1 cellular context compared by ENCODE assay signal in the genomic region with DNA sequence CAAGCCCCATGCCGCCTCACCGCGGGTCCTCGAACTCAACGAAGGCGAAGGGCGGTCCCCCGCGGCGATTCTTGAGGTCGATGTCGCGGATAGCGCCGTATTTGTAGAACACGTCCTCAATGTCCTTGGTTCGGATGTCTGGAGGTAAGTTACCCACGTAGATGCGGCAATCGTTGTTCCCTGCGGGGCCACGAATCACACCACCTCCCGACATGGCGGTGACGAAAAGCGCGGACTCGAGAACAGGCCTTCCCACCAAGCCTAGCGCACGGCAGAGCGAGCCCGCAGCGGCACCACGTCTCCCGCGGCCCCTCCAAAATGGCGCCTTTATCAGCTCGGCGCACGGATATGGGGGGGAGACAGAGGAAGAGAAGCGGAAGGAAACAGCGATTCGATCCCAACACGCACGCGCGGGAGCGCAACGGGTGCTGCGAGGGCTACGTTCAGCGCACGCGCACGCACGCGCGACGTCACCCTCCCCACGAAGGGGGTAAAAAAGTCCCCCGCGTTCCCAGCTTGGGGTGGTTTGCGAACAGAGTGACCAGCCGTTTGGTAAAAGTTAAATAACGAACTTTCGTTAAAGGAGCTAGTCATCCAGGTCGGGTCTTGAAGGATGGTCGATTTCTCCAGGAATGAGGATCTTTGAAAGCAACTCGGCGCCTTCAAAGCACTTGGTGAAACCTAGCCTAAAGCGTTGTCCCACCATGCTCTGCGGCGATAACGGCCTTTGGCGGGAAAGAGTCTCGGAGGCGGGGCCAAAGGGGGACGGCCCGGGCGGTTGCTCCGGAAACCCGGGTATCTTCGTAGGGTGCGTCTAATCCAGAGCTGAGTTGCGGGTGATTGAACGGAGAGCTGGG.
TF ChIP-seq lines count a peak whose summit lies in the region.

A gene with protein sequence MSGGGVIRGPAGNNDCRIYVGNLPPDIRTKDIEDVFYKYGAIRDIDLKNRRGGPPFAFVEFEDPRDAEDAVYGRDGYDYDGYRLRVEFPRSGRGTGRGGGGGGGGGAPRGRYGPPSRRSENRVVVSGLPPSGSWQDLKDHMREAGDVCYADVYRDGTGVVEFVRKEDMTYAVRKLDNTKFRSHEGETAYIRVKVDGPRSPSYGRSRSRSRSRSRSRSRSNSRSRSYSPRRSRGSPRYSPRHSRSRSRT (minus strand): TSS at position 323 of the 857 bp plus-strand sequence. CDS start 109 bp downstream, at position 214.

TF ChIP-seq in A549, 52 proteins besides CTCF, POLR2A, EP300 and RAD21 (continued from another document):
- TF ChIP-seq, protein P1, sequence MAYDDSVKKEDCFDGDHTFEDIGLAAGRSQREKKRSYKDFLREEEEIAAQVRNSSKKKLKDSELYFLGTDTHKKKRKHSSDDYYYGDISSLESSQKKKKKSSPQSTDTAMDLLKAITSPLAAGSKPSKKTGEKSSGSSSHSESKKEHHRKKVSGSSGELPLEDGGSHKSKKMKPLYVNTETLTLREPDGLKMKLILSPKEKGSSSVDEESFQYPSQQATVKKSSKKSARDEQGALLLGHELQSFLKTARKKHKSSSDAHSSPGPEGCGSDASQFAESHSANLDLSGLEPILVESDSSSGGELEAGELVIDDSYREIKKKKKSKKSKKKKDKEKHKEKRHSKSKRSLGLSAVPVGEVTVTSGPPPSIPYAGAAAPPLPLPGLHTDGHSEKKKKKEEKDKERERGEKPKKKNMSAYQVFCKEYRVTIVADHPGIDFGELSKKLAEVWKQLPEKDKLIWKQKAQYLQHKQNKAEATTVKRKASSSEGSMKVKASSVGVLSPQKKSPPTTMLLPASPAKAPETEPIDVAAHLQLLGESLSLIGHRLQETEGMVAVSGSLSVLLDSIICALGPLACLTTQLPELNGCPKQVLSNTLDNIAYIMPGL (CRISPR knock-in tag; IDR thresholded peaks at IDR 0.05; ENCODE audit: borderline replicate concordance), result peak; percentile 74; the same call in 1 of the 2 replicates
- TF ChIP-seq CEBPB (IDR thresholded peaks at IDR 0.05), result no peak
- TF ChIP-seq ZNF302 (CRISPR knock-in tag; IDR thresholded peaks at IDR 0.05), result no peak
- no peak for TF ChIP-seq NPAS2 (CRISPR knock-in tag; IDR thresholded peaks at IDR 0.05; ENCODE audit: borderline replicate concordance)
- no peak for TF ChIP-seq ZSCAN20 (CRISPR knock-in tag; IDR thresholded peaks at IDR 0.05)
- no peak for TF ChIP-seq HDAC2 (IDR thresholded peaks at IDR 0.05)
- no peak for TF ChIP-seq FOSL2 (IDR thresholded peaks at IDR 0.05)
- peak; percentile 31 for TF ChIP-seq FOSL2 (CRISPR knock-in tag; IDR thresholded peaks at IDR 0.05)
- no peak for TF ChIP-seq FOSB (CRISPR knock-in tag; IDR thresholded peaks at IDR 0.05)
- TF ChIP-seq ESRRA (IDR thresholded peaks at IDR 0.05; ENCODE audit: borderline replicate concordance, low read length), result no peak
- no peak for TF ChIP-seq KDM5A (IDR thresholded peaks at IDR 0.05)
- peak; percentile 97 for TF ChIP-seq PHF8 (IDR thresholded peaks at IDR 0.05; ENCODE audit: borderline replicate concordance, low read depth)
- TF ChIP-seq SMC3 (IDR thresholded peaks at IDR 0.05), result no peak
- TF ChIP-seq HOXB5 (CRISPR knock-in tag; IDR thresholded peaks at IDR 0.05), result peak; percentile 16; the same call in 1 of the 2 replicates
- TF ChIP-seq SREBF2 (IDR thresholded peaks at IDR 0.05), result no peak
- TF ChIP-seq, protein P2, sequence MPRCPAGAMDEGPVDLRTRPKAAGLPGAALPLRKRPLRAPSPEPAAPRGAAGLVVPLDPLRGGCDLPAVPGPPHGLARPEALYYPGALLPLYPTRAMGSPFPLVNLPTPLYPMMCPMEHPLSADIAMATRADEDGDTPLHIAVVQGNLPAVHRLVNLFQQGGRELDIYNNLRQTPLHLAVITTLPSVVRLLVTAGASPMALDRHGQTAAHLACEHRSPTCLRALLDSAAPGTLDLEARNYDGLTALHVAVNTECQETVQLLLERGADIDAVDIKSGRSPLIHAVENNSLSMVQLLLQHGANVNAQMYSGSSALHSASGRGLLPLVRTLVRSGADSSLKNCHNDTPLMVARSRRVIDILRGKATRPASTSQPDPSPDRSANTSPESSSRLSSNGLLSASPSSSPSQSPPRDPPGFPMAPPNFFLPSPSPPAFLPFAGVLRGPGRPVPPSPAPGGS (IDR thresholded peaks at IDR 0.05), result peak; percentile 67; the same call in 2 of the 3 replicates
- TF ChIP-seq, protein P3, sequence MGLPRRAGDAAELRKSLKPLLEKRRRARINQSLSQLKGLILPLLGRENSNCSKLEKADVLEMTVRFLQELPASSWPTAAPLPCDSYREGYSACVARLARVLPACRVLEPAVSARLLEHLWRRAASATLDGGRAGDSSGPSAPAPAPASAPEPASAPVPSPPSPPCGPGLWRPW (IDR thresholded peaks at IDR 0.05), result no peak
- TF ChIP-seq, protein P4, sequence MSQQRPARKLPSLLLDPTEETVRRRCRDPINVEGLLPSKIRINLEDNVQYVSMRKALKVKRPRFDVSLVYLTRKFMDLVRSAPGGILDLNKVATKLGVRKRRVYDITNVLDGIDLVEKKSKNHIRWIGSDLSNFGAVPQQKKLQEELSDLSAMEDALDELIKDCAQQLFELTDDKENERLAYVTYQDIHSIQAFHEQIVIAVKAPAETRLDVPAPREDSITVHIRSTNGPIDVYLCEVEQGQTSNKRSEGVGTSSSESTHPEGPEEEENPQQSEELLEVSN (IDR thresholded peaks at IDR 0.05; ENCODE audit: borderline replicate concordance, low read depth), result peak; percentile 99
- peak; percentile 56 for TF ChIP-seq TFCP2L1 (CRISPR knock-in tag; IDR thresholded peaks at IDR 0.05)
- TF ChIP-seq CBX8 (IDR thresholded peaks at IDR 0.05), result no peak
- TF ChIP-seq, protein P5, sequence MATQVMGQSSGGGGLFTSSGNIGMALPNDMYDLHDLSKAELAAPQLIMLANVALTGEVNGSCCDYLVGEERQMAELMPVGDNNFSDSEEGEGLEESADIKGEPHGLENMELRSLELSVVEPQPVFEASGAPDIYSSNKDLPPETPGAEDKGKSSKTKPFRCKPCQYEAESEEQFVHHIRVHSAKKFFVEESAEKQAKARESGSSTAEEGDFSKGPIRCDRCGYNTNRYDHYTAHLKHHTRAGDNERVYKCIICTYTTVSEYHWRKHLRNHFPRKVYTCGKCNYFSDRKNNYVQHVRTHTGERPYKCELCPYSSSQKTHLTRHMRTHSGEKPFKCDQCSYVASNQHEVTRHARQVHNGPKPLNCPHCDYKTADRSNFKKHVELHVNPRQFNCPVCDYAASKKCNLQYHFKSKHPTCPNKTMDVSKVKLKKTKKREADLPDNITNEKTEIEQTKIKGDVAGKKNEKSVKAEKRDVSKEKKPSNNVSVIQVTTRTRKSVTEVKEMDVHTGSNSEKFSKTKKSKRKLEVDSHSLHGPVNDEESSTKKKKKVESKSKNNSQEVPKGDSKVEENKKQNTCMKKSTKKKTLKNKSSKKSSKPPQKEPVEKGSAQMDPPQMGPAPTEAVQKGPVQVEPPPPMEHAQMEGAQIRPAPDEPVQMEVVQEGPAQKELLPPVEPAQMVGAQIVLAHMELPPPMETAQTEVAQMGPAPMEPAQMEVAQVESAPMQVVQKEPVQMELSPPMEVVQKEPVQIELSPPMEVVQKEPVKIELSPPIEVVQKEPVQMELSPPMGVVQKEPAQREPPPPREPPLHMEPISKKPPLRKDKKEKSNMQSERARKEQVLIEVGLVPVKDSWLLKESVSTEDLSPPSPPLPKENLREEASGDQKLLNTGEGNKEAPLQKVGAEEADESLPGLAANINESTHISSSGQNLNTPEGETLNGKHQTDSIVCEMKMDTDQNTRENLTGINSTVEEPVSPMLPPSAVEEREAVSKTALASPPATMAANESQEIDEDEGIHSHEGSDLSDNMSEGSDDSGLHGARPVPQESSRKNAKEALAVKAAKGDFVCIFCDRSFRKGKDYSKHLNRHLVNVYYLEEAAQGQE (IDR thresholded peaks at IDR 0.05), result peak; percentile 18; the same call in 1 of the 2 replicates
- no peak for TF ChIP-seq HOXB13 (CRISPR knock-in tag; IDR thresholded peaks at IDR 0.05; ENCODE audit: low read depth)
- no peak for TF ChIP-seq HOXA7 (CRISPR knock-in tag; IDR thresholded peaks at IDR 0.05)
- no peak for TF ChIP-seq RFX5 (IDR thresholded peaks at IDR 0.05)
- TF ChIP-seq, protein P6, sequence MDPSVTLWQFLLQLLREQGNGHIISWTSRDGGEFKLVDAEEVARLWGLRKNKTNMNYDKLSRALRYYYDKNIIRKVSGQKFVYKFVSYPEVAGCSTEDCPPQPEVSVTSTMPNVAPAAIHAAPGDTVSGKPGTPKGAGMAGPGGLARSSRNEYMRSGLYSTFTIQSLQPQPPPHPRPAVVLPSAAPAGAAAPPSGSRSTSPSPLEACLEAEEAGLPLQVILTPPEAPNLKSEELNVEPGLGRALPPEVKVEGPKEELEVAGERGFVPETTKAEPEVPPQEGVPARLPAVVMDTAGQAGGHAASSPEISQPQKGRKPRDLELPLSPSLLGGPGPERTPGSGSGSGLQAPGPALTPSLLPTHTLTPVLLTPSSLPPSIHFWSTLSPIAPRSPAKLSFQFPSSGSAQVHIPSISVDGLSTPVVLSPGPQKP (IDR thresholded peaks at IDR 0.05; ENCODE audit: low read depth, low read length), result no peak
- no peak for TF ChIP-seq NR3C1 (IDR thresholded peaks at IDR 0.05)
- TF ChIP-seq, protein P7, sequence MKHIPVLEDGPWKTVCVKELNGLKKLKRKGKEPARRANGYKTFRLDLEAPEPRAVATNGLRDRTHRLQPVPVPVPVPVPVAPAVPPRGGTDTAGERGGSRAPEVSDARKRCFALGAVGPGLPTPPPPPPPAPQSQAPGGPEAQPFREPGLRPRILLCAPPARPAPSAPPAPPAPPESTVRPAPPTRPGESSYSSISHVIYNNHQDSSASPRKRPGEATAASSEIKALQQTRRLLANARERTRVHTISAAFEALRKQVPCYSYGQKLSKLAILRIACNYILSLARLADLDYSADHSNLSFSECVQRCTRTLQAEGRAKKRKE (CRISPR knock-in tag; IDR thresholded peaks at IDR 0.05; ENCODE audit: low read depth), result peak; percentile 54
- peak; percentile 66 for TF ChIP-seq CHD2 (IDR thresholded peaks at IDR 0.05; ENCODE audit: low read length, partially characterized antibody)
- peak; percentile 95 for TF ChIP-seq MYC (IDR thresholded peaks at IDR 0.05; ENCODE audit: borderline replicate concordance, low read length)
- TF ChIP-seq MAFK (IDR thresholded peaks at IDR 0.05; ENCODE audit: partially characterized antibody), result no peak
- TF ChIP-seq HEYL (CRISPR knock-in tag; IDR thresholded peaks at IDR 0.05), result no peak
- TF ChIP-seq GATA3 (IDR thresholded peaks at IDR 0.05; ENCODE audit: borderline replicate concordance), result peak; percentile 8; the same call in 1 of the 2 replicates
- TF ChIP-seq ZC3H11A (IDR thresholded peaks at IDR 0.05), result no peak
- TF ChIP-seq POLR2AphosphoS2 (conservative IDR thresholded peaks at IDR 0.05; ENCODE audit: low read length), result no peak
- TF ChIP-seq RCOR1 (IDR thresholded peaks at IDR 0.05; ENCODE audit: low read depth, low read length), result no peak
- no peak for TF ChIP-seq EHMT2 (IDR thresholded peaks at IDR 0.05; ENCODE audit: low read depth)
- 0 out of 2 replicates have a peak, but pooled peaks have one; percentile 10 for TF ChIP-seq RARB (CRISPR knock-in tag; IDR thresholded peaks at IDR 0.05)
- TF ChIP-seq MAZ (IDR thresholded peaks at IDR 0.05; ENCODE audit: borderline replicate concordance, low read depth, low read length), result peak; percentile 54; the same call in 1 of the 2 replicates
- TF ChIP-seq, protein P8, sequence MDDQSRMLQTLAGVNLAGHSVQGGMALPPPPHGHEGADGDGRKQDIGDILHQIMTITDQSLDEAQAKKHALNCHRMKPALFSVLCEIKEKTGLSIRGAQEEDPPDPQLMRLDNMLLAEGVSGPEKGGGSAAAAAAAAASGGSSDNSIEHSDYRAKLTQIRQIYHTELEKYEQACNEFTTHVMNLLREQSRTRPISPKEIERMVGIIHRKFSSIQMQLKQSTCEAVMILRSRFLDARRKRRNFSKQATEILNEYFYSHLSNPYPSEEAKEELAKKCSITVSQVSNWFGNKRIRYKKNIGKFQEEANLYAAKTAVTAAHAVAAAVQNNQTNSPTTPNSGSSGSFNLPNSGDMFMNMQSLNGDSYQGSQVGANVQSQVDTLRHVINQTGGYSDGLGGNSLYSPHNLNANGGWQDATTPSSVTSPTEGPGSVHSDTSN (IDR thresholded peaks at IDR 0.05), result peak; percentile 86
